ENCODE assay signal across 8 cellular contexts in genomic region chr2:231399853-231400667, GRCh38. TPM values are rescaled to one million over a fixed set of nuclear protein-coding genes. Genes with fewer than 3 reads are reported as not detected.
DNase-seq lines count a peak whose midpoint lies in the region; ATAC-seq and TF ChIP-seq lines count a peak whose summit lies in the region.

No MANE protein-coding gene starts in this region.

- H3K27me3 ChIP-seq in RWPE2 (ENCODE audit: insufficient read depth, poor library complexity, severe bottlenecking) (peaks cover 12% of the 10 kb centered on the region), psoas muscle (ENCODE audit: insufficient read depth in 3 of 3, low read length in 2 of 3) (peaks cover 0 to 12% (median 8%) of the 10 kb centered on the region in 3 donors)

- intact Hi-C loops in psoas muscle (cut with DNase I) = loop anchor here in 1 of 2 donors (10.0 kb wide), 1 partner anchor 175 kb away; no protein-coding TSS in a partner anchor

- no peaks in the 10 kb centered on the region for H3K9me3 Mint-ChIP-seq in T-helper 2 cell treated with Interferon-gamma antibody and Interleukin-4, amounts not matched to agents 5 μg/mL and 100 μg/mL, for 36 hours

- H3K36me3 Mint-ChIP-seq in T-helper 2 cell treated with Interferon-gamma antibody and Interleukin-4, amounts not matched to agents 5 μg/mL and 100 μg/mL, for 36 hours (ENCODE audit: low read depth) = no peaks in the 10 kb centered on the region
- H3K36me3 Mint-ChIP-seq in T-helper 17 cell (ENCODE audit: low read depth) = peaks cover 2% of the 10 kb centered on the region

- TF ChIP-seq CTCF in RWPE2 (IDR thresholded peaks at IDR 0.05; ENCODE audit: poor library complexity, severe bottlenecking) = no peak
- peak; percentile 11 for TF ChIP-seq CTCF in psoas muscle (IDR thresholded peaks at IDR 0.05)

- H3K9me3 ChIP-seq in RWPE2 (ENCODE audit: severe bottlenecking) (no peaks in the 10 kb centered on the region), psoas muscle (no peaks in the 10 kb centered on the region), T-helper 17 cell (ENCODE audit: control insufficient read depth, low read length, poor library complexity, severe bottlenecking) (no peaks in the 10 kb centered on the region)

- H3K4me1 Mint-ChIP-seq in T-helper 2 cell treated with Interferon-gamma antibody and Interleukin-4, amounts not matched to agents 5 μg/mL and 100 μg/mL, for 36 hours (ENCODE audit: low read depth) = peaks cover under 1% of the 10 kb centered on the region
- peaks cover 6% of the 10 kb centered on the region for H3K4me1 Mint-ChIP-seq in T-helper 17 cell

- H3K27me3 Mint-ChIP-seq in T-helper 2 cell treated with Interferon-gamma antibody and Interleukin-4, amounts not matched to agents 5 μg/mL and 100 μg/mL, for 36 hours (ENCODE audit: low read depth) = peaks cover 18% of the 10 kb centered on the region
- H3K27me3 Mint-ChIP-seq in T-helper 17 cell = peaks cover 41% of the 10 kb centered on the region

- no peak overlapping the region for H3K27ac Mint-ChIP-seq in T-helper 2 cell treated with Interferon-gamma antibody and Interleukin-4, amounts not matched to agents 5 μg/mL and 100 μg/mL, for 36 hours
- no peak overlapping the region for H3K27ac Mint-ChIP-seq in T-helper 17 cell

- WGBS in psoas muscle, 3 donors = 22 to 28% (median 28%) methylated on average over 12 of the region's 12 CpGs

- ATAC-seq in RWPE2 (ENCODE audit: low read depth) (peak; percentile 52), psoas muscle (peak; percentile 82 to 96 (median 92)), T-helper 17 cell (no peak)

- H3K4me3 ChIP-seq in RWPE2 (ENCODE audit: severe bottlenecking) (no peak overlapping the region), psoas muscle (no peak overlapping the region)

- H3K36me3 ChIP-seq in RWPE2 (ENCODE audit: low read depth) = no peaks in the 10 kb centered on the region
- H3K36me3 ChIP-seq in psoas muscle (ENCODE audit: insufficient read depth in 1 of 2, low read depth in 1 of 2) = no peaks in the 10 kb centered on the region

- DNase-seq in ELR (ENCODE audit: low read depth) (peak; percentile 76), RWPE2 (ENCODE audit: low spot score) (no peak), glomerular visceral epithelial cell (ENCODE audit: extremely low spot score) (peak; percentile 66), psoas muscle (peak; percentile 52 to 70), NCI-H510A treated with DMSO at 0.1 percent for 48 hours (lab: John Stamatoyannopoulos, UW) (no peak), T-helper 17 cell (no peak)
- DNase-seq in stimulated activated CD4-positive, alpha-beta T cell treated with anti-CD3 and anti-CD28 coated beads, Interleukin-12 subunit alpha, Interleukin-12 subunit beta, amount 100 ng/mL, for 4 hours = no peak
- DNase-seq in T-helper 2 cell treated with Interferon-gamma antibody and Interleukin-4, amounts not matched to agents 5 μg/mL and 100 μg/mL, for 36 hours (ENCODE audit: low spot score) = no peak

- H3K4me1 ChIP-seq in RWPE2 (ENCODE audit: insufficient read depth, poor library complexity, severe bottlenecking) = no peaks in the 10 kb centered on the region
- H3K4me1 ChIP-seq in psoas muscle = peaks cover 5% of the 10 kb centered on the region

- no peak overlapping the region for H3K4me3 Mint-ChIP-seq in T-helper 2 cell treated with Interferon-gamma antibody and Interleukin-4, amounts not matched to agents 5 μg/mL and 100 μg/mL, for 36 hours
- no peak overlapping the region for H3K4me3 Mint-ChIP-seq in T-helper 17 cell

- H3K27ac ChIP-seq in RWPE2 (ENCODE audit: poor library complexity, severe bottlenecking) = no peak overlapping the region
- H3K27ac ChIP-seq in psoas muscle = no peak overlapping the region

RNA-seq across cellular contexts. Expression of gene B3GNT7, which starts 4.5 kb away (rescaled TPM):
- total RNA-seq in psoas muscle (1 to 10 TPM in 1 of 4 donors, under 1 TPM in 3; 0.29 to 1.7 (median 0.63) TPM), T-helper 17 cell (under 1 TPM; 0.22 to 0.37 TPM)
- under 1 TPM; 0.03 to 0.26 (median 0.03) TPM for polyA plus RNA-seq in psoas muscle

Comparison
In these comparisons a context has a peak if more than half of its experiments do, and no peak if none do; other contexts are left out.
1. DNase-seq: peak in ELR (single experiment), glomerular visceral epithelial cell (single experiment) and psoas muscle (2 of 2); none in RWPE2 (single experiment), stimulated activated CD4-positive, alpha-beta T cell treated with anti-CD3 and anti-CD28 coated beads, Interleukin-12 subunit alpha, Interleukin-12 subunit beta, amount 100 ng/mL, for 4 hours (single experiment), T-helper 2 cell treated with Interferon-gamma antibody and Interleukin-4, amounts not matched to agents 5 μg/mL and 100 μg/mL, for 36 hours (single experiment), NCI-H510A treated with DMSO at 0.1 percent for 48 hours (single experiment) and T-helper 17 cell (0 of 3).